1 cellular context compared by ENCODE assay signal in genomic region chr5:131277875-131278795, GRCh38.
TF ChIP-seq lines count a peak whose summit lies in the region.

No MANE protein-coding gene starts in this region.

TF ChIP-seq in GM23338, 12 proteins besides CTCF, POLR2A, EP300 and RAD21 (continued from another document):
- no peak for TF ChIP-seq ETS1 (IDR thresholded peaks at IDR 0.05)
- TF ChIP-seq ZNF114 (CRISPR knock-in tag; IDR thresholded peaks at IDR 0.05) = no peak
- TF ChIP-seq CREB1 (CRISPR knock-in tag; IDR thresholded peaks at IDR 0.05; ENCODE audit: low read depth) = no peak
- no peak for TF ChIP-seq ZNF331 (CRISPR knock-in tag; IDR thresholded peaks at IDR 0.05; ENCODE audit: low read depth)
- no peak for TF ChIP-seq EZH2 (IDR thresholded peaks at IDR 0.05; ENCODE audit: low read depth, unreplicated experiment)
- no peak for TF ChIP-seq NANOG (IDR thresholded peaks at IDR 0.05; ENCODE audit: borderline replicate concordance)
- no peak for TF ChIP-seq REST (IDR thresholded peaks at IDR 0.05; ENCODE audit: unreplicated experiment)
- TF ChIP-seq EZH2phosphoT487 (IDR thresholded peaks at IDR 0.05; ENCODE audit: unreplicated experiment) = no peak
- no peak for TF ChIP-seq POLR2AphosphoS5 (IDR thresholded peaks at IDR 0.05; ENCODE audit: low read depth)
